In the genomic region with DNA sequence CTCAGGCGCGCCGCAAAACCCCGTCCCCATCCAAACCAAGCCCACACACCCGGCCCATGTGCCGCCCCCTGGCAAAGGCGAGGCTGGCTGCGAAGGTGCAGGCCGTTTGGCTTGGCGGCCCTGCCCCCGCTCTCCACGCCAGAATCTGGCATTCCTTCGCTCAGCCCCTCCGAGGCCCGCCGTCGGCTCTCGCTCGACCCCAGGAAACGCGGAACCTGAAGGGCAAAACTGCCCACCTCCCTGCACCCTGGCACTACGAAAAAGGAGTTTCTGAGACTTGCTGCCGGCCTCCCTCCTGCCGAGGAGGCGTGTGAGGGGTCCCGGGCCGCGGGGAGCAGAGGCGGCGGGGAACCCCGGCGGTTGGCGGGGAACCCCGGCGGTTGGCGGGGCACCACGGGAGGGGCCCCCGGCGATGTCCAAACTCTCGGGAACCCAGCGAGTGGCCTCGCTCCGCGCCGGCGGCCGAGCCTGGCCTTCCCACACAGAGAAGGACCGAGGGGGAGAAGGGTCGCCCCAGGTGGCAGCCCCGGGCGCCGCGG, we compare ENCODE assay signal across 8 cellular contexts. TPM values are rescaled to one million over a fixed set of nuclear protein-coding genes. Genes with fewer than 3 reads are reported as not detected.
DNase-seq lines count a peak whose midpoint lies in the region; ATAC-seq and TF ChIP-seq lines count a peak whose summit lies in the region.
"Not testable (repeated sequence)": the region's sequence is repeated elsewhere in the genome, so short reads cannot be mapped to it uniquely, and the experiment has no call there.

No MANE protein-coding gene starts in this region.

- not testable (repeated sequence) for TF ChIP-seq CTCF in DND-41 (IDR thresholded peaks at IDR 0.05; ENCODE audit: borderline replicate concordance, extremely low read depth, low read length, poor library complexity, severe bottlenecking); PC-3 (conservative IDR thresholded peaks at IDR 0.05; ENCODE audit: low read depth, low read length); activated CD8-positive, alpha-beta T cell treated with anti-CD3 and anti-CD28 coated beads for 36 hours (IDR thresholded peaks at IDR 0.05); astrocyte of the cerebellum (IDR thresholded peaks at IDR 0.05; ENCODE audit: low read depth, low read length, missing control alignments); fibroblast of mammary gland (conservative IDR thresholded peaks at IDR 0.05; ENCODE audit: control insufficient read depth, insufficient read depth, low read depth, low read length); lower lobe of right lung (IDR thresholded peaks at IDR 0.05); psoas muscle (IDR thresholded peaks at IDR 0.05); testis (IDR thresholded peaks at IDR 0.05)

- H4K20me1 ChIP-seq in DND-41 (ENCODE audit: insufficient read depth, low read length); PC-3 (ENCODE audit: low read length): not testable (repeated sequence)

- not testable (repeated sequence) for H3K9me3 ChIP-seq in DND-41 (ENCODE audit: insufficient read depth, low read length, severe bottlenecking); PC-3 (ENCODE audit: low read length); lower lobe of right lung; psoas muscle; testis

- H3K27ac ChIP-seq in DND-41 (ENCODE audit: low read length); lower lobe of right lung: not testable (repeated sequence)
- H3K27ac ChIP-seq in PC-3 (ENCODE audit: low read length) (peak overlapping the region; percentile 56; the same call in 1 of the 2 replicates), psoas muscle (peak overlapping the region; percentile 86), testis (peak overlapping the region; percentile 84 to 94)

- H3K4me2 ChIP-seq in DND-41 (ENCODE audit: insufficient read depth, low read length) (peak overlapping the region; percentile 65), PC-3 (ENCODE audit: low read length) (peak overlapping the region; percentile 68; the same call in 1 of the 2 replicates)

- not testable (repeated sequence) for H3K4me1 ChIP-seq in DND-41 (ENCODE audit: insufficient read depth, low read length); PC-3 (ENCODE audit: insufficient read depth, low read length); lower lobe of right lung; psoas muscle; testis

- peak overlapping the region; percentile 77 for H3K4me3 Mint-ChIP-seq in activated CD8-positive, alpha-beta T cell treated with anti-CD3 and anti-CD28 coated beads for 36 hours

- not testable (repeated sequence) for H3K36me3 ChIP-seq in DND-41 (ENCODE audit: insufficient read depth, low read length); PC-3 (ENCODE audit: low read depth, low read length); lower lobe of right lung; psoas muscle (ENCODE audit: insufficient read depth in 1 of 2, low read depth in 1 of 2); testis (ENCODE audit: low read depth, missing control alignments)

- H3K27me3 ChIP-seq in DND-41 (ENCODE audit: insufficient read depth, low read length, poor library complexity); PC-3 (ENCODE audit: low read length); lower lobe of right lung (ENCODE audit: low read depth); psoas muscle (ENCODE audit: insufficient read depth in 3 of 3, low read length in 2 of 3); testis: not testable (repeated sequence)

- ATAC-seq in DND-41 (ENCODE audit: insufficient read depth, low read depth) (peak; percentile 59), PC-3 (peak; percentile 51), psoas muscle (peak in 1 of 4 donors; percentile 76)
- peak; percentile 61 for ATAC-seq in activated CD8-positive, alpha-beta T cell treated with anti-CD3 and anti-CD28 coated beads for 36 hours
- ATAC-seq in lower lobe of right lung: not testable (repeated sequence)

- TSS peak; percentile 98 for BruUV-seq in PC-3 (replicated peaks; lab: Mats Ljungman, UMichigan)

- H3K79me2 ChIP-seq in DND-41 (ENCODE audit: insufficient read depth, low read length); PC-3 (ENCODE audit: low read length): not testable (repeated sequence)

- not testable (repeated sequence) for H3K9me2 ChIP-seq in PC-3 (replicated peaks; ENCODE audit: low read length)

- H2AFZ ChIP-seq in DND-41 (ENCODE audit: low read depth, low read length): 0 out of 2 replicates have a peak overlapping the region, but pooled peaks have one; percentile 58
- H2AFZ ChIP-seq in PC-3 (ENCODE audit: low read length): not testable (repeated sequence)

- in situ Hi-C loops in astrocyte of the cerebellum (cut with HindIII; ENCODE audit: low sequenced_read_pairs): not testable (repeated sequence)

- H3K36me3 Mint-ChIP-seq in activated CD8-positive, alpha-beta T cell treated with anti-CD3 and anti-CD28 coated beads for 36 hours (ENCODE audit: low read depth): not testable (repeated sequence)

- not testable (repeated sequence) for TF ChIP-seq POLR2A in testis (IDR thresholded peaks at IDR 0.05)

- 0 to 1% (median 1%) methylated on average over 1 to 14 of the region's 53 CpGs for WGBS in psoas muscle, 3 donors
- 3% methylated on average over 16 of the region's 53 CpGs; no CpG with 5 or more reads in 1 of the 2 donors for WGBS in testis, 2 donors

- H3K27me3 Mint-ChIP-seq in activated CD8-positive, alpha-beta T cell treated with anti-CD3 and anti-CD28 coated beads for 36 hours: not testable (repeated sequence)

- H3K4me1 Mint-ChIP-seq in activated CD8-positive, alpha-beta T cell treated with anti-CD3 and anti-CD28 coated beads for 36 hours (ENCODE audit: low read depth): not testable (repeated sequence)

- POLR2A ChIA-PET in PC-3 (lab: Charles Lee; ENCODE audit: unreplicated experiment); activated CD8-positive, alpha-beta T cell treated with anti-CD3 and anti-CD28 coated beads for 36 hours (lab: Charles Lee): not testable (repeated sequence)

- not testable (repeated sequence) for H3F3A ChIP-seq in PC-3 (ENCODE audit: low read length, unreplicated experiment)

- not testable (repeated sequence) for H3K27ac Mint-ChIP-seq in activated CD8-positive, alpha-beta T cell treated with anti-CD3 and anti-CD28 coated beads for 36 hours

- peak overlapping the region; percentile 24 to 58; a peak in 3 of 4 replicates for H3K4me3 ChIP-seq in DND-41 (ENCODE audit: low read depth in 1 of 2, low read length in 2 of 2)
- peak overlapping the region; percentile 70 for H3K4me3 ChIP-seq in PC-3 (ENCODE audit: low read length)
- H3K4me3 ChIP-seq in astrocyte of the cerebellum (ENCODE audit: low read depth, low read length): peak overlapping the region; percentile 50
- peak overlapping the region; percentile 43 for H3K4me3 ChIP-seq in fibroblast of mammary gland (ENCODE audit: control insufficient read depth, low read depth, low read length)
- peak overlapping the region; percentile 48 for H3K4me3 ChIP-seq in lower lobe of right lung
- peak overlapping the region; percentile 70 for H3K4me3 ChIP-seq in psoas muscle
- H3K4me3 ChIP-seq in testis: peak overlapping the region; percentile 55 to 72

- H3K9me3 Mint-ChIP-seq in activated CD8-positive, alpha-beta T cell treated with anti-CD3 and anti-CD28 coated beads for 36 hours: not testable (repeated sequence)

- DNase-seq in DND-41 (peak; percentile 24), lower lobe of right lung (peak; percentile 15), psoas muscle (peak; percentile 9 to 48), testis (peak; percentile 21)
- DNase-seq in PC-3; astrocyte of the cerebellum (ENCODE audit: low read depth); fibroblast of mammary gland (ENCODE audit: low read depth): not testable (repeated sequence)
- peak; percentile 27 for DNase-seq in activated CD8-positive, alpha-beta T cell treated with anti-CD3 and anti-CD28 coated beads for 36 hours

- CTCF ChIA-PET in PC-3 (lab: Charles Lee); activated CD8-positive, alpha-beta T cell treated with anti-CD3 and anti-CD28 coated beads for 36 hours (lab: Charles Lee): not testable (repeated sequence)

- intact Hi-C loops in PC-3 (cut with micrococcal nuclease); activated CD8-positive, alpha-beta T cell treated with anti-CD3 and anti-CD28 coated beads for 36 hours (cut with micrococcal nuclease); lower lobe of right lung (cut with DNase I); psoas muscle (cut with DNase I); testis (cut with DNase I; ENCODE audit: low total_unique reads): not testable (repeated sequence)

- H3K9ac ChIP-seq in DND-41 (ENCODE audit: low read depth, low read length) (peak overlapping the region; percentile 55), PC-3 (ENCODE audit: low read length) (peak overlapping the region; percentile 82)

RNA-seq across cellular contexts. Expression of a gene that starts 0.6 kb away (rescaled TPM):
- total RNA-seq in PC-3 (2014; rRNA removed) (69.6 and 93.9 TPM in 2 replicates), lower lobe of right lung (38.2 TPM), psoas muscle (10 to 100 TPM in 3 of 4 donors, 1 to 10 TPM in 1; 9.8 to 22.6 (median 10.6) TPM), testis (100 to 1,000 TPM; 117 to 160 TPM)
- 10 to 100 TPM; 19.2 to 21.9 TPM for total RNA-seq in activated CD8-positive, alpha-beta T cell treated with anti-CD3 and anti-CD28 coated beads for 36 hours
- polyA plus RNA-seq in psoas muscle (10 to 100 TPM in 2 of 3 donors, 1 to 10 TPM in 1; 7.9 to 43.7 (median 10.6) TPM), testis (ENCODE audit: insufficient read depth, low read depth, low replicate concordance) (61.2 TPM)
